Comparison of ENCODE assay signal across 8 cellular contexts in genomic region chr19:19385131-19385899, GRCh38. TPM values are rescaled to one million over a fixed set of nuclear protein-coding genes. Genes with fewer than 3 reads are reported as not detected.
DNase-seq lines count a peak whose midpoint lies in the region; ATAC-seq and TF ChIP-seq lines count a peak whose summit lies in the region.

No MANE protein-coding gene starts in this region.

- H3K4me1 ChIP-seq in heart right ventricle: peaks cover 9 to 61% (median 48%) of the 10 kb centered on the region in 9 donors
- peaks cover 54% of the 10 kb centered on the region for H3K4me1 ChIP-seq in upper lobe of right lung

- DNase-seq in GM13977 (ENCODE audit: low spot score): peak; percentile 97
- peak; percentile 100 for DNase-seq in NCI-H146 (lab: John Stamatoyannopoulos, UW)
- DNase-seq in T-cell: peak; percentile 95 to 99 (median 98)
- DNase-seq in amniotic epithelial cell (ENCODE audit: low read depth): peak; percentile 99
- DNase-seq in heart right ventricle: peak; percentile 99 to 100
- peak; percentile 99 to 100 (median 100) for DNase-seq in posterior cingulate gyrus
- DNase-seq in upper lobe of right lung: peak; percentile 99

- ATAC-seq in HG02870 (IDR thresholded peaks at IDR 0.05; ENCODE audit: unreplicated experiment) (peak; percentile 91), T-cell (replicated peaks in 1 of 4) (peak; percentile 90 to 93 (median 90)), heart right ventricle (peak; percentile 98 to 99 (median 99)), upper lobe of right lung (peak; percentile 96)

- TF ChIP-seq CTCF in GM13977 (IDR thresholded peaks at IDR 0.05; ENCODE audit: extremely low read depth, insufficient read depth, missing control alignments): peak; percentile 42
- peak in 7 of 9 donors; percentile 10 to 53 (median 31) for TF ChIP-seq CTCF in heart right ventricle (IDR thresholded peaks at IDR 0.05)
- TF ChIP-seq CTCF in upper lobe of right lung (IDR thresholded peaks at IDR 0.05): peak; percentile 26

- H3K27ac ChIP-seq in heart right ventricle (peak overlapping the region; percentile 25 to 96 (median 90)), upper lobe of right lung (peak overlapping the region; percentile 92)

- no peaks in the 10 kb centered on the region for H3K27me3 Mint-ChIP-seq in T-cell

- H3K4me3 Mint-ChIP-seq in T-cell: peak overlapping the region; percentile 87 to 100 (median 93)

- H3K27ac Mint-ChIP-seq in T-cell: peak overlapping the region; percentile 84 to 92

- H3K36me3 ChIP-seq in heart right ventricle: no peaks in the 10 kb centered on the region
- no peaks in the 10 kb centered on the region for H3K36me3 ChIP-seq in upper lobe of right lung

- H3K36me3 Mint-ChIP-seq in T-cell: peaks cover 4% of the 10 kb centered on the region

- H3K9me3 Mint-ChIP-seq in T-cell: no peaks in the 10 kb centered on the region

- 0% methylated on average over 66 to 75 of the region's 75 CpGs for WGBS in heart right ventricle, 2 donors

- H3K4me1 Mint-ChIP-seq in T-cell: peaks cover 40 to 42% (median 40%) of the 10 kb centered on the region in 3 donors

- H3K4me3 ChIP-seq in heart right ventricle (peak overlapping the region; percentile 36 to 98 (median 88)), upper lobe of right lung (peak overlapping the region; percentile 85)

- no peaks in the 10 kb centered on the region for H3K9me3 ChIP-seq in heart right ventricle
- no peaks in the 10 kb centered on the region for H3K9me3 ChIP-seq in upper lobe of right lung

- in situ Hi-C loops in GM13977 (cut with MboI; ENCODE audit: low pct_unique_long_range_greater_than_20kb, low sequenced_read_pairs, unreplicated experiment): no loop called here

- CTCF ChIA-PET in T-cell (lab: Charles Lee): interaction anchor here in 1 of 2 donors (0.6 to 1.6 kb wide), 4 partner anchors 14 to 105 kb away, joined by 3 to 15 read pairs (median 7); partner anchors contain the start of gene GATAD2A

- intact Hi-C loops in heart right ventricle (cut with DNase I) (loop anchor here in 2 of 10 donors (1.0 to 5.0 kb wide), 4 partner anchors 19 to 102 kb away; partner anchors contain the start of gene GATAD2A (in 2 of the 2)), posterior cingulate gyrus (cut with DNase I) (loop anchor here (2.0 kb wide), 1 partner anchor 65 kb away; the partner anchor contains the start of genes MAU2 and SUGP1), upper lobe of right lung (cut with DNase I) (no loop called here)

- no peaks in the 10 kb centered on the region for H3K27me3 ChIP-seq in heart right ventricle
- H3K27me3 ChIP-seq in upper lobe of right lung: no peaks in the 10 kb centered on the region

- POLR2A ChIA-PET in T-cell (lab: Charles Lee): interaction anchor here (0.5 to 1.0 kb wide), 3 partner anchors 12 to 198 kb away, joined by 4 to 6 read pairs (median 5); partner anchors contain the start of gene GATAD2A (in 1 of the 2)

RNA-seq across cellular contexts. Expression of gene GATAD2A, which starts 20.2 kb away (rescaled TPM):
- total RNA-seq in T-cell: 100 to 1,000 TPM; 114 to 144 (median 133) TPM
- 10 to 100 TPM; 22.1 to 48.5 (median 26.0) TPM for total RNA-seq in heart right ventricle
- 10 to 100 TPM in 1 of 2 donors, 1 to 10 TPM in 1; 7.5 to 13.3 TPM for polyA plus RNA-seq in heart right ventricle
- 85.8 TPM for total RNA-seq in upper lobe of right lung

Comparison
In these comparisons a context has a peak if more than half of its experiments do, and no peak if none do; other contexts are left out.
1. Peak in every context shown above with its lines: DNase-seq, ATAC-seq, H3K4me3 ChIP-seq and H3K27ac ChIP-seq.